ENCODE assay signal across 19 cellular contexts in genomic region chr1:62247391-62248168, GRCh38.
A peak's percentile ranks its signal among the peaks of the same experiment; 100 is the strongest.
DNase-seq lines count a peak whose midpoint lies in the region; ATAC-seq lines count a peak whose summit lies in the region.
"Had no signal": no experiment of that assay in that cellular context is flagged by ENCODE, and none has a peak within 500 bp of the region (broad histone marks: within the 10 kb centered on the region; RNA-seq: fewer than 3 reads in every experiment).

No MANE protein-coding gene starts in this region.

- peak; percentile 76 for DNase-seq in DMS53 (lab: John Stamatoyannopoulos, UW)
- DNase-seq in DMS53 treated with DMSO at 0.1 percent for 48 hours (lab: John Stamatoyannopoulos, UW; ENCODE audit: unreplicated experiment) = no peak
- peak; percentile 56 for DNase-seq in ELF-1 (ENCODE audit: low read depth, low spot score)
- DNase-seq in NCI-H69 (lab: John Stamatoyannopoulos, UW) = peak; percentile 51
- peak; percentile 35 for DNase-seq in iPS-NIHi7 (ENCODE audit: extremely low spot score)
- DNase-seq in HuH-7.5 (ENCODE audit: low spot score) = no peak
- no peak for DNase-seq in activated gamma-delta T cell (lab: John Stamatoyannopoulos, UW)
- DNase-seq: activated naive CD4-positive, alpha-beta T cell treated with anti-CD3 and anti-CD28 coated beads, Interleukin-2, amount 10 ng/mL, durations not matched to agents 7 days and 5 days; activated T-cell treated with anti-CD3 and anti-CD28 coated beads, Interleukin-2, amount 50 U/mL, for 24 hours; effector memory CD4-positive, alpha-beta T cell; esophagus squamous epithelium; natural killer cell; NCI-H1048; NCI-H226; sigmoid colon; uterus had no signal

- no peak for ATAC-seq in GM21381 (IDR thresholded peaks at IDR 0.05; ENCODE audit: unreplicated experiment)
- ATAC-seq: gastroesophageal sphincter, GM12878, natural killer cell had no signal

Comparison
In these comparisons a context has a peak if more than half of its experiments do, and no peak if none do; other contexts are left out.
1. DNase-seq: peak in DMS53 (single experiment), ELF-1 (single experiment), NCI-H69 (single experiment) and iPS-NIHi7 (single experiment); none in DMS53 treated with DMSO at 0.1 percent for 48 hours (single experiment), HuH-7.5 (single experiment) and activated gamma-delta T cell (single experiment).